Comparison of ENCODE assay signal across 8 cellular contexts in the genomic region with DNA sequence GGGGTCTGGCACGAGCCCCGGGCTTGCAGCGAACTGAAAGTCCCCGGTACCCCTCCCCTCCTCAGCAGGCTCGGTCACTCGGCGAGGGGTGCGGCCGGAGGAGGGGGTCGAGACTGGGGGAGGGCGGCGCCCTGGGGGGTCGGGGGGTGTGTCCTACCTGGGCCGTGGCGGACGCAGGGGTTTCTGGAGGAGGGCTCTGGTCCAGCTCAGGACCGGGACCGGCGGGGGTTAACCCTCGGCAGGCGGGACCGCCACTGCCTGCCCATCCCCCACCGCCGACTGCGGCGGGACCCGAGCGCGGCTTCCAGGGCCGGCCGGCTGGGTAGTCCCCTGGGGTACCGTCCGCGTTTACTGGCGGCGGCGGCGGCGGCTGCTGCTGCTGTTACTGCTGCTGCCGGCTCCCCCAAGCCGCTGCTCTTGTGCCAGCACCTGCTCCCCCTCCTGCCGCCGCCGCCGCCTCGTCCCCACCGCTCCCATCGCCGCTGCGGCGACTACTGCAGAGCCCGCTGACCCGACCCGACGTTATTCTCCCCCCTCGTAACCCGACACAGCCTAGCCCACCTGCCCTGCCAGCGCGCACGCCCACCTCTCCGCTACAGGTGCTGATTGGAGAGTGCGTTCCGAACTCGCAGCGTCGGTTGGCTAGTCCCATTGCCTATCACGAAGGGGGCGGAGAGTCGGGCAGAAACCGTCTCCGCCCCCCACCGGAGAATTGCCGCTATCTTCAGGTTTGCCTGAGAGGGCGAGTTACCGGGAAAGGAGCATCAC. TPM values are rescaled to one million over a fixed set of nuclear protein-coding genes. Genes with fewer than 3 reads are reported as not detected.
DNase-seq lines count a peak whose midpoint lies in the region; ATAC-seq and TF ChIP-seq lines count a peak whose summit lies in the region.

A gene (minus strand): TSS at position 498 of the 768 bp plus-strand sequence. CDS start 42,161 bp downstream, outside the sequence.

- peak within 1 kb of the TSS; percentile 85 to 90 for H3K27ac Mint-ChIP-seq in effector memory CD8-positive, alpha-beta T cell
- H3K27ac Mint-ChIP-seq in memory B cell: peak within 1 kb of the TSS; percentile 85

- H3K36me3 Mint-ChIP-seq in effector memory CD8-positive, alpha-beta T cell (ENCODE audit: insufficient read depth): peaks cover 15% of the 10 kb centered on the region
- H3K36me3 Mint-ChIP-seq in memory B cell: no peaks in the 10 kb centered on the region

- H3K4me3 Mint-ChIP-seq in effector memory CD8-positive, alpha-beta T cell: peak within 1 kb of the TSS; percentile 94 to 99
- H3K4me3 Mint-ChIP-seq in memory B cell: peak within 1 kb of the TSS; percentile 96

- TF ChIP-seq CTCF in GM20000 (IDR thresholded peaks at IDR 0.05; ENCODE audit: extremely low read depth, missing control alignments): no peak

- no peaks in the 10 kb centered on the region for H3K27me3 Mint-ChIP-seq in effector memory CD8-positive, alpha-beta T cell
- no peaks in the 10 kb centered on the region for H3K27me3 Mint-ChIP-seq in memory B cell

- peak; percentile 92 for ATAC-seq in effector memory CD8-positive, alpha-beta T cell (replicated peaks)
- peak; percentile 92 for ATAC-seq in memory B cell (ENCODE audit: low read depth)

- H3K9me3 Mint-ChIP-seq in effector memory CD8-positive, alpha-beta T cell: no peaks in the 10 kb centered on the region
- H3K9me3 Mint-ChIP-seq in memory B cell: no peaks in the 10 kb centered on the region

- H3K4me1 Mint-ChIP-seq in effector memory CD8-positive, alpha-beta T cell (ENCODE audit: low read depth in 2 of 2): peaks cover 20 to 34% of the 10 kb centered on the region in 2 donors
- peaks cover 22% of the 10 kb centered on the region for H3K4me1 Mint-ChIP-seq in memory B cell

- DNase-seq in CMK (ENCODE audit: low read depth) (peak; percentile 93), GM20000 (ENCODE audit: low spot score) (peak; percentile 95), HT-29 (ENCODE audit: low spot score) (peak; percentile 100), NOMO-1 (lab: John Stamatoyannopoulos, UW; ENCODE audit: unreplicated experiment in 2 of 2) (peak; percentile 98 to 99), memory B cell (ENCODE audit: low spot score in 2 of 2) (peak; percentile 90 to 95)
- DNase-seq in activated CD8-positive, alpha-beta memory T cell treated with anti-CD3 and anti-CD28 coated beads for 4 hours (ENCODE audit: low read depth in 2 of 2): peak; percentile 95 to 96
- DNase-seq in effector memory CD8-positive, alpha-beta T cell: peak; percentile 95
- DNase-seq in stimulated activated CD8-positive, alpha-beta memory T cell treated with anti-CD3 and anti-CD28 coated beads, Interleukin-12 subunit alpha, Interleukin-12 subunit beta, amount 100 ng/mL, for 24 hours (ENCODE audit: extremely low read depth): peak; percentile 91

RNA-seq across cellular contexts. Expression of the gene that starts here (rescaled TPM):
- total RNA-seq in HT-29 (2014; rRNA removed; shearing (Covaris generic)): 10.7 and 12.5 TPM in 2 replicates

Comparison
In these comparisons a context has a peak if more than half of its experiments do, and no peak if none do; other contexts are left out.
1. Peak in every context shown above with its lines: DNase-seq and ATAC-seq.